In the genomic region with DNA sequence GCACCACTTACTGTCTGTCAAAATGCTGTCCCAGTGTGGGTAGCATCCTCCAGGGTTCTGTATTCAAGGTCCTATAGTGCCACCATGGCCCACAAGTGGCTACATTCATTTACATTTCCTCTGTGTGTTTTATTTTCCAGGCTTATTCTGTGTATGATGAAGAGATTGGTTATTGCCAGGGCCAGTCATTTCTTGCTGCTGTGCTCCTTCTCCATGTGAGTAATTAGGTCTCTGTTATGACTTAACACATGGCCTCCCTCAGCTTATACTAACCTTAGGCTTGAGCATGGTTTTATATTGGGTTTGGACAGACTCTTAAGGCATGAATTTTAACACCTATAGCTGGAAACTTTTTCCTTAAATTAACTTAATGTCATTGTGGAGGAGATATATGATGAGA, we compare ENCODE assay signal across 1 cellular context.
TF ChIP-seq lines count a peak whose summit lies in the region.

No MANE protein-coding gene starts in this region.

TF ChIP-seq in GM12878, 131 proteins besides CTCF, POLR2A, EP300 and RAD21:
- no peak for TF ChIP-seq EGR1 (IDR thresholded peaks at IDR 0.05; ENCODE audit: borderline replicate concordance in 1 of 2, low read depth in 2 of 2, low read length in 2 of 2)
- TF ChIP-seq RAD51 (IDR thresholded peaks at IDR 0.05): no peak
- TF ChIP-seq ZNF217 (IDR thresholded peaks at IDR 0.05): no peak
- no peak for TF ChIP-seq RBBP5 (conservative IDR thresholded peaks at IDR 0.05)
- TF ChIP-seq MEF2B (IDR thresholded peaks at IDR 0.05; ENCODE audit: partially characterized antibody, poor library complexity, severe bottlenecking): no peak
- TF ChIP-seq RUNX3 (IDR thresholded peaks at IDR 0.05; ENCODE audit: low read length): no peak
- TF ChIP-seq, protein P1, sequence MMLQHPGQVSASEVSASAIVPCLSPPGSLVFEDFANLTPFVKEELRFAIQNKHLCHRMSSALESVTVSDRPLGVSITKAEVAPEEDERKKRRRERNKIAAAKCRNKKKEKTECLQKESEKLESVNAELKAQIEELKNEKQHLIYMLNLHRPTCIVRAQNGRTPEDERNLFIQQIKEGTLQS (IDR thresholded peaks at IDR 0.05; ENCODE audit: borderline replicate concordance, extremely low read depth, low read depth, low read length): no peak
- TF ChIP-seq ZNF384 (IDR thresholded peaks at IDR 0.05; ENCODE audit: borderline replicate concordance, low read depth, low read length): no peak
- no peak for TF ChIP-seq PML (IDR thresholded peaks at IDR 0.05; ENCODE audit: low read length)
- no peak for TF ChIP-seq POLR2AphosphoS5 (IDR thresholded peaks at IDR 0.05; ENCODE audit: low read length)
